1 cellular context compared by ENCODE assay signal in the genomic region with DNA sequence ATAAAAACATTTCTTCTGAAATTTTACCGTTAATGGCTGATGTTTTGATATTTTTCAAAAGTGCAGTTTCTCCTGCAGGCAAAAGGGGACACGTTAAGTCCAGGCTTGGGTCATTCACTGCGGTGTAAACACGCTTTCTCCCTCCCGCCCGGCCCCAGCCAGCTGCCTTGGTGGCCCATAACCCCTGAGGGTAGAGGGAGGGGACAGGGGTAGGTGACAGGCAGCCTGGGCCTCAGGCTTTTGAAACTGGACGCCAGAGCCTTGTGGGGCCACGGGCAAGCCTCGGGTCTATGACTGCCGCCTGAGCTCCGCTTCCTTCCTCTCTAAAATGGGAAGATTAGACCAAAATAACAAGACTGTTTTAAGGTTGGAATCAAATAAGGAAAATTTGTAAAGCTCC.
TF ChIP-seq lines count a peak whose summit lies in the region.

No MANE protein-coding gene starts in this region.

TF ChIP-seq in WTC11, 78 proteins besides CTCF, POLR2A, EP300 and RAD21 (continued from another document):
- TF ChIP-seq, protein P1, sequence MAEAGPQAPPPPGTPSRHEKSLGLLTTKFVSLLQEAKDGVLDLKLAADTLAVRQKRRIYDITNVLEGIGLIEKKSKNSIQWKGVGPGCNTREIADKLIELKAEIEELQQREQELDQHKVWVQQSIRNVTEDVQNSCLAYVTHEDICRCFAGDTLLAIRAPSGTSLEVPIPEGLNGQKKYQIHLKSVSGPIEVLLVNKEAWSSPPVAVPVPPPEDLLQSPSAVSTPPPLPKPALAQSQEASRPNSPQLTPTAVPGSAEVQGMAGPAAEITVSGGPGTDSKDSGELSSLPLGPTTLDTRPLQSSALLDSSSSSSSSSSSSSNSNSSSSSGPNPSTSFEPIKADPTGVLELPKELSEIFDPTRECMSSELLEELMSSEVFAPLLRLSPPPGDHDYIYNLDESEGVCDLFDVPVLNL (CRISPR knock-in tag; IDR thresholded peaks at IDR 0.05; ENCODE audit: borderline replicate concordance, low read depth): no peak
- TF ChIP-seq, protein P2, sequence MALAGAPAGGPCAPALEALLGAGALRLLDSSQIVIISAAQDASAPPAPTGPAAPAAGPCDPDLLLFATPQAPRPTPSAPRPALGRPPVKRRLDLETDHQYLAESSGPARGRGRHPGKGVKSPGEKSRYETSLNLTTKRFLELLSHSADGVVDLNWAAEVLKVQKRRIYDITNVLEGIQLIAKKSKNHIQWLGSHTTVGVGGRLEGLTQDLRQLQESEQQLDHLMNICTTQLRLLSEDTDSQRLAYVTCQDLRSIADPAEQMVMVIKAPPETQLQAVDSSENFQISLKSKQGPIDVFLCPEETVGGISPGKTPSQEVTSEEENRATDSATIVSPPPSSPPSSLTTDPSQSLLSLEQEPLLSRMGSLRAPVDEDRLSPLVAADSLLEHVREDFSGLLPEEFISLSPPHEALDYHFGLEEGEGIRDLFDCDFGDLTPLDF (CRISPR knock-in tag; IDR thresholded peaks at IDR 0.05): no peak
- TF ChIP-seq RORB (CRISPR knock-in tag; IDR thresholded peaks at IDR 0.05) (no peak), IRF2 (CRISPR knock-in tag; IDR thresholded peaks at IDR 0.05; ENCODE audit: borderline replicate concordance, low read depth) (no peak), ZNF138 (CRISPR knock-in tag; conservative IDR thresholded peaks at IDR 0.05) (no peak), SOX15 (CRISPR knock-in tag; IDR thresholded peaks at IDR 0.05) (no peak), NFYB (CRISPR knock-in tag; conservative IDR thresholded peaks at IDR 0.05; ENCODE audit: low read depth) (no peak)
- TF ChIP-seq, protein P3, sequence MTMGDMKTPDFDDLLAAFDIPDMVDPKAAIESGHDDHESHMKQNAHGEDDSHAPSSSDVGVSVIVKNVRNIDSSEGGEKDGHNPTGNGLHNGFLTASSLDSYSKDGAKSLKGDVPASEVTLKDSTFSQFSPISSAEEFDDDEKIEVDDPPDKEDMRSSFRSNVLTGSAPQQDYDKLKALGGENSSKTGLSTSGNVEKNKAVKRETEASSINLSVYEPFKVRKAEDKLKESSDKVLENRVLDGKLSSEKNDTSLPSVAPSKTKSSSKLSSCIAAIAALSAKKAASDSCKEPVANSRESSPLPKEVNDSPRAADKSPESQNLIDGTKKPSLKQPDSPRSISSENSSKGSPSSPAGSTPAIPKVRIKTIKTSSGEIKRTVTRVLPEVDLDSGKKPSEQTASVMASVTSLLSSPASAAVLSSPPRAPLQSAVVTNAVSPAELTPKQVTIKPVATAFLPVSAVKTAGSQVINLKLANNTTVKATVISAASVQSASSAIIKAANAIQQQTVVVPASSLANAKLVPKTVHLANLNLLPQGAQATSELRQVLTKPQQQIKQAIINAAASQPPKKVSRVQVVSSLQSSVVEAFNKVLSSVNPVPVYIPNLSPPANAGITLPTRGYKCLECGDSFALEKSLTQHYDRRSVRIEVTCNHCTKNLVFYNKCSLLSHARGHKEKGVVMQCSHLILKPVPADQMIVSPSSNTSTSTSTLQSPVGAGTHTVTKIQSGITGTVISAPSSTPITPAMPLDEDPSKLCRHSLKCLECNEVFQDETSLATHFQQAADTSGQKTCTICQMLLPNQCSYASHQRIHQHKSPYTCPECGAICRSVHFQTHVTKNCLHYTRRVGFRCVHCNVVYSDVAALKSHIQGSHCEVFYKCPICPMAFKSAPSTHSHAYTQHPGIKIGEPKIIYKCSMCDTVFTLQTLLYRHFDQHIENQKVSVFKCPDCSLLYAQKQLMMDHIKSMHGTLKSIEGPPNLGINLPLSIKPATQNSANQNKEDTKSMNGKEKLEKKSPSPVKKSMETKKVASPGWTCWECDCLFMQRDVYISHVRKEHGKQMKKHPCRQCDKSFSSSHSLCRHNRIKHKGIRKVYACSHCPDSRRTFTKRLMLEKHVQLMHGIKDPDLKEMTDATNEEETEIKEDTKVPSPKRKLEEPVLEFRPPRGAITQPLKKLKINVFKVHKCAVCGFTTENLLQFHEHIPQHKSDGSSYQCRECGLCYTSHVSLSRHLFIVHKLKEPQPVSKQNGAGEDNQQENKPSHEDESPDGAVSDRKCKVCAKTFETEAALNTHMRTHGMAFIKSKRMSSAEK (CRISPR knock-in tag; IDR thresholded peaks at IDR 0.05; ENCODE audit: borderline replicate concordance): no peak
- TF ChIP-seq, protein P4, sequence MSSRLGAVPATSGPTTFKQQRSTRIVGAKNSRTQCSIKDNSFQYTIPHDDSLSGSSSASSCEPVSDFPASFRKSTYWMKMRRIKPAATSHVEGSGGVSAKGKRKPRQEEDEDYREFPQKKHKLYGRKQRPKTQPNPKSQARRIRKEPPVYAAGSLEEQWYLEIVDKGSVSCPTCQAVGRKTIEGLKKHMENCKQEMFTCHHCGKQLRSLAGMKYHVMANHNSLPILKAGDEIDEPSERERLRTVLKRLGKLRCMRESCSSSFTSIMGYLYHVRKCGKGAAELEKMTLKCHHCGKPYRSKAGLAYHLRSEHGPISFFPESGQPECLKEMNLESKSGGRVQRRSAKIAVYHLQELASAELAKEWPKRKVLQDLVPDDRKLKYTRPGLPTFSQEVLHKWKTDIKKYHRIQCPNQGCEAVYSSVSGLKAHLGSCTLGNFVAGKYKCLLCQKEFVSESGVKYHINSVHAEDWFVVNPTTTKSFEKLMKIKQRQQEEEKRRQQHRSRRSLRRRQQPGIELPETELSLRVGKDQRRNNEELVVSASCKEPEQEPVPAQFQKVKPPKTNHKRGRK (CRISPR knock-in tag; IDR thresholded peaks at IDR 0.05; ENCODE audit: borderline replicate concordance): no peak
- TF ChIP-seq, protein P5, sequence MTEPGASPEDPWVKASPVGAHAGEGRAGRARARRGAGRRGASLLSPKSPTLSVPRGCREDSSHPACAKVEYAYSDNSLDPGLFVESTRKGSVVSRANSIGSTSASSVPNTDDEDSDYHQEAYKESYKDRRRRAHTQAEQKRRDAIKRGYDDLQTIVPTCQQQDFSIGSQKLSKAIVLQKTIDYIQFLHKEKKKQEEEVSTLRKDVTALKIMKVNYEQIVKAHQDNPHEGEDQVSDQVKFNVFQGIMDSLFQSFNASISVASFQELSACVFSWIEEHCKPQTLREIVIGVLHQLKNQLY (CRISPR knock-in tag; IDR thresholded peaks at IDR 0.05): no peak
- TF ChIP-seq, protein P6, sequence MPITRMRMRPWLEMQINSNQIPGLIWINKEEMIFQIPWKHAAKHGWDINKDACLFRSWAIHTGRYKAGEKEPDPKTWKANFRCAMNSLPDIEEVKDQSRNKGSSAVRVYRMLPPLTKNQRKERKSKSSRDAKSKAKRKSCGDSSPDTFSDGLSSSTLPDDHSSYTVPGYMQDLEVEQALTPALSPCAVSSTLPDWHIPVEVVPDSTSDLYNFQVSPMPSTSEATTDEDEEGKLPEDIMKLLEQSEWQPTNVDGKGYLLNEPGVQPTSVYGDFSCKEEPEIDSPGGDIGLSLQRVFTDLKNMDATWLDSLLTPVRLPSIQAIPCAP (CRISPR knock-in tag; IDR thresholded peaks at IDR 0.05): no peak
